In the genomic region with DNA sequence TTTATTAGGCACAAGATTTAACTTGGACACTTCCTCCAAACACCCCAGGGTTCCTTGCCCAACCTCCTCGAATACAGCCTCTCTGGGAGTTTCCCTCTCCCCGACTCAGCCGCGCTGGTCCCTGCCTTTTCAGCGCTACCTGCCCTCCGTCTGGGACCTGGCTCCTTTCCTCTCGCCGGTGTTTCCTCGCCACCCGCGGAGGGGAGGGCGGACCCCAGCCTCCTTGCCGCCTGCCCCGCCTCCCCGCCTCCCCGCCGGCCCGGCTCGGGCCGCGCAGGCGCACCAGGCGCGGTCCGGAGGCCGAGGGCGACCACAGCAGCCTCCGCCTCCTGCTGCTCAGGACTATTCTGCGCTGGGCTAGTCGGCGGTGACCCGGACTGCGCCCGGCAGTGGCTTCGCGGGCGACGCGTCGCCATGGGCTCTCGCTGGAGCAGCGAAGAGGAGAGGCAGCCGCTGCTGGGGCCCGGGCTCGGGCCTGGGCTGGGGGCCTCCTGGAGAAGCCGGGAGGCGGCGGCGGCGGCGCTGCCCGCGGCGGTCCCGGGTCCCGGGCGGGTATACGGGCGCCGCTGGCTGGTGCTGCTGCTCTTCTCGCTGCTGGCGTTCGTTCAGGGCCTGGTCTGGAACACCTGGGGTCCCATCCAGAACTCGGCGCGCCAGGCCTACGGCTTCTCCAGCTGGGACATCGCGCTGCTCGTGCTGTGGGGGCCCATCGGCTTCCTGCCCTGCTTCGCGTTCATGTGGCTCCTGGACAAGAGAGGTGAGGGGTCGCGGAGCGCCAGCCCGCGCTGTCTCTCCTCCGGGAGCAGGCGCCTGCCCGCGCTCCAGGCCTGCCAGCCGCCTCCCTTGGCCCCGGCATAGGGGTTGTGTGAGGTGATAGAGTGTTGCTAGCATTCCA, we compare ENCODE assay signal across 1 cellular context.
A peak's percentile ranks its signal among the peaks of the same experiment; 100 is the strongest.
TF ChIP-seq lines count a peak whose summit lies in the region.

A gene with protein sequence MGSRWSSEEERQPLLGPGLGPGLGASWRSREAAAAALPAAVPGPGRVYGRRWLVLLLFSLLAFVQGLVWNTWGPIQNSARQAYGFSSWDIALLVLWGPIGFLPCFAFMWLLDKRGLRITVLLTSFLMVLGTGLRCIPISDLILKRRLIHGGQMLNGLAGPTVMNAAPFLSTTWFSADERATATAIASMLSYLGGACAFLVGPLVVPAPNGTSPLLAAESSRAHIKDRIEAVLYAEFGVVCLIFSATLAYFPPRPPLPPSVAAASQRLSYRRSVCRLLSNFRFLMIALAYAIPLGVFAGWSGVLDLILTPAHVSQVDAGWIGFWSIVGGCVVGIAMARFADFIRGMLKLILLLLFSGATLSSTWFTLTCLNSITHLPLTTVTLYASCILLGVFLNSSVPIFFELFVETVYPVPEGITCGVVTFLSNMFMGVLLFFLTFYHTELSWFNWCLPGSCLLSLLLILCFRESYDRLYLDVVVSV (plus strand): TSS at position 291 of the 895 bp plus-strand sequence. CDS start 124 bp downstream, at position 415.

TF ChIP-seq in GM12878, 131 proteins besides CTCF, POLR2A, EP300 and RAD21 (continued from another document):
- TF ChIP-seq, protein P1, sequence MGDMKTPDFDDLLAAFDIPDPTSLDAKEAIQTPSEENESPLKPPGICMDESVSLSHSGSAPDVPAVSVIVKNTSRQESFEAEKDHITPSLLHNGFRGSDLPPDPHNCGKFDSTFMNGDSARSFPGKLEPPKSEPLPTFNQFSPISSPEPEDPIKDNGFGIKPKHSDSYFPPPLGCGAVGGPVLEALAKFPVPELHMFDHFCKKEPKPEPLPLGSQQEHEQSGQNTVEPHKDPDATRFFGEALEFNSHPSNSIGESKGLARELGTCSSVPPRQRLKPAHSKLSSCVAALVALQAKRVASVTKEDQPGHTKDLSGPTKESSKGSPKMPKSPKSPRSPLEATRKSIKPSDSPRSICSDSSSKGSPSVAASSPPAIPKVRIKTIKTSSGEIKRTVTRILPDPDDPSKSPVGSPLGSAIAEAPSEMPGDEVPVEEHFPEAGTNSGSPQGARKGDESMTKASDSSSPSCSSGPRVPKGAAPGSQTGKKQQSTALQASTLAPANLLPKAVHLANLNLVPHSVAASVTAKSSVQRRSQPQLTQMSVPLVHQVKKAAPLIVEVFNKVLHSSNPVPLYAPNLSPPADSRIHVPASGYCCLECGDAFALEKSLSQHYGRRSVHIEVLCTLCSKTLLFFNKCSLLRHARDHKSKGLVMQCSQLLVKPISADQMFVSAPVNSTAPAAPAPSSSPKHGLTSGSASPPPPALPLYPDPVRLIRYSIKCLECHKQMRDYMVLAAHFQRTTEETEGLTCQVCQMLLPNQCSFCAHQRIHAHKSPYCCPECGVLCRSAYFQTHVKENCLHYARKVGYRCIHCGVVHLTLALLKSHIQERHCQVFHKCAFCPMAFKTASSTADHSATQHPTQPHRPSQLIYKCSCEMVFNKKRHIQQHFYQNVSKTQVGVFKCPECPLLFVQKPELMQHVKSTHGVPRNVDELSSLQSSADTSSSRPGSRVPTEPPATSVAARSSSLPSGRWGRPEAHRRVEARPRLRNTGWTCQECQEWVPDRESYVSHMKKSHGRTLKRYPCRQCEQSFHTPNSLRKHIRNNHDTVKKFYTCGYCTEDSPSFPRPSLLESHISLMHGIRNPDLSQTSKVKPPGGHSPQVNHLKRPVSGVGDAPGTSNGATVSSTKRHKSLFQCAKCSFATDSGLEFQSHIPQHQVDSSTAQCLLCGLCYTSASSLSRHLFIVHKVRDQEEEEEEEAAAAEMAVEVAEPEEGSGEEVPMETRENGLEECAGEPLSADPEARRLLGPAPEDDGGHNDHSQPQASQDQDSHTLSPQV (IDR thresholded peaks at IDR 0.05) = no peak
- TF ChIP-seq, protein P2, sequence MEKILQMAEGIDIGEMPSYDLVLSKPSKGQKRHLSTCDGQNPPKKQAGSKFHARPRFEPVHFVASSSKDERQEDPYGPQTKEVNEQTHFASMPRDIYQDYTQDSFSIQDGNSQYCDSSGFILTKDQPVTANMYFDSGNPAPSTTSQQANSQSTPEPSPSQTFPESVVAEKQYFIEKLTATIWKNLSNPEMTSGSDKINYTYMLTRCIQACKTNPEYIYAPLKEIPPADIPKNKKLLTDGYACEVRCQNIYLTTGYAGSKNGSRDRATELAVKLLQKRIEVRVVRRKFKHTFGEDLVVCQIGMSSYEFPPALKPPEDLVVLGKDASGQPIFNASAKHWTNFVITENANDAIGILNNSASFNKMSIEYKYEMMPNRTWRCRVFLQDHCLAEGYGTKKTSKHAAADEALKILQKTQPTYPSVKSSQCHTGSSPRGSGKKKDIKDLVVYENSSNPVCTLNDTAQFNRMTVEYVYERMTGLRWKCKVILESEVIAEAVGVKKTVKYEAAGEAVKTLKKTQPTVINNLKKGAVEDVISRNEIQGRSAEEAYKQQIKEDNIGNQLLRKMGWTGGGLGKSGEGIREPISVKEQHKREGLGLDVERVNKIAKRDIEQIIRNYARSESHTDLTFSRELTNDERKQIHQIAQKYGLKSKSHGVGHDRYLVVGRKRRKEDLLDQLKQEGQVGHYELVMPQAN (conservative IDR thresholded peaks at IDR 0.05) = peak; percentile 82
- TF ChIP-seq TCF12 (IDR thresholded peaks at IDR 0.05; ENCODE audit: low read depth, low read length) (no peak), HDAC6 (IDR thresholded peaks at IDR 0.05; ENCODE audit: unreplicated experiment) (no peak), BHLHE40 (IDR thresholded peaks at IDR 0.05; ENCODE audit: borderline replicate concordance in 1 of 2, low read depth in 2 of 2, low read length in 1 of 2) (peak in 1 of 2 experiments; percentile 52; a peak in 1 of 4 replicates), IKZF1 (conservative IDR thresholded peaks at IDR 0.05) (peak; percentile 80), KDM1A (IDR thresholded peaks at IDR 0.05; ENCODE audit: borderline replicate concordance) (no peak), GATAD2B (conservative IDR thresholded peaks at IDR 0.05; ENCODE audit: low read depth) (peak; percentile 93), HCFC1 (IDR thresholded peaks at IDR 0.05; ENCODE audit: low read length) (no peak)
- TF ChIP-seq, protein P3, sequence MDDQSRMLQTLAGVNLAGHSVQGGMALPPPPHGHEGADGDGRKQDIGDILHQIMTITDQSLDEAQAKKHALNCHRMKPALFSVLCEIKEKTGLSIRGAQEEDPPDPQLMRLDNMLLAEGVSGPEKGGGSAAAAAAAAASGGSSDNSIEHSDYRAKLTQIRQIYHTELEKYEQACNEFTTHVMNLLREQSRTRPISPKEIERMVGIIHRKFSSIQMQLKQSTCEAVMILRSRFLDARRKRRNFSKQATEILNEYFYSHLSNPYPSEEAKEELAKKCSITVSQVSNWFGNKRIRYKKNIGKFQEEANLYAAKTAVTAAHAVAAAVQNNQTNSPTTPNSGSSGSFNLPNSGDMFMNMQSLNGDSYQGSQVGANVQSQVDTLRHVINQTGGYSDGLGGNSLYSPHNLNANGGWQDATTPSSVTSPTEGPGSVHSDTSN (IDR thresholded peaks at IDR 0.05; ENCODE audit: insufficient replicate concordance, low read depth, low read length) = no peak
TF ChIP-seq in GM12878: peak in this region for 23.
